In genomic region chr19:16807416-16808274, GRCh38 we compare ENCODE assay signal across 29 cellular contexts.
"Had no signal": no experiment of that assay in that cellular context is flagged by ENCODE, and none has a peak within 500 bp of the region (broad histone marks: within the 10 kb centered on the region; RNA-seq: fewer than 3 reads in every experiment).

No MANE protein-coding gene starts in this region.

- H3K27me3 ChIP-seq: adrenal gland, brain microvascular endothelial cell, cardiac muscle cell had no signal

- H3K27ac ChIP-seq: adrenal gland, brain microvascular endothelial cell, cardiac muscle cell, PC-9, RWPE1, VCaP had no signal

- H3K36me3 ChIP-seq: adrenal gland, brain microvascular endothelial cell, cardiac muscle cell had no signal

- H3K4me2 ChIP-seq: PC-9 had no signal

- H3K4me3 ChIP-seq: adrenal gland, cardiac muscle cell, PC-9 had no signal

- H2AFZ ChIP-seq: PC-9 had no signal

- DNase-seq: activated B cell treated with CpG ODN at 0.5 μM for 24 hours; activated CD4-positive, alpha-beta memory T cell treated with anti-CD3 and anti-CD28 coated beads for 36 hours; activated CD4-positive, alpha-beta T cell treated with anti-CD3 and anti-CD28 coated beads for 4 hours; activated CD4-positive, alpha-beta T cell treated with anti-CD3 and anti-CD28 coated beads, Interleukin-2, amount 50 U/mL, for 1 hour; activated CD4-positive, CD25-positive, alpha-beta regulatory T cell treated with anti-CD3 and anti-CD28 coated beads, Interleukin-2, amount 50 U/mL, for 72 hours; activated CD8-positive, alpha-beta memory T cell treated with anti-CD3 and anti-CD28 coated beads, Interleukin-2, amount 50 U/mL, for 4 hours; activated gamma-delta T cell treated with Interleukin-2 at 50 U/mL for 16 hours; activated naive CD4-positive, alpha-beta T cell treated with anti-CD3 and anti-CD28 coated beads for 36 hours; activated T-cell treated with anti-CD3 and anti-CD28 coated beads for 4 hours; activated T-cell treated with anti-CD3 and anti-CD28 coated beads, Interleukin-2, amount 50 U/mL, for 4 hours; adrenal gland; brain microvascular endothelial cell; NCI-H1105; NCI-H1417 treated with DMSO at 0.1 percent for 48 hours; NCI-H1694 treated with DMSO at 0.1 percent for 48 hours; NCI-H2029; NCI-H345; NCI-H524 treated with DMSO at 0.1 percent for 48 hours; NK-92 treated with Interleukin-12 subunit alpha and Interleukin-12 subunit beta, amount 100 ng/mL, for 24 hours; PC-9; SIG-M5; SW 1271; T-helper 1 cell; T-helper 2 cell; T-helper 9 cell had no signal

- H3K9me3 ChIP-seq: adrenal gland had no signal

- H3K4me1 ChIP-seq: adrenal gland had no signal

- FAIRE-seq: RCC 7860 had no signal
